In the genomic region with DNA sequence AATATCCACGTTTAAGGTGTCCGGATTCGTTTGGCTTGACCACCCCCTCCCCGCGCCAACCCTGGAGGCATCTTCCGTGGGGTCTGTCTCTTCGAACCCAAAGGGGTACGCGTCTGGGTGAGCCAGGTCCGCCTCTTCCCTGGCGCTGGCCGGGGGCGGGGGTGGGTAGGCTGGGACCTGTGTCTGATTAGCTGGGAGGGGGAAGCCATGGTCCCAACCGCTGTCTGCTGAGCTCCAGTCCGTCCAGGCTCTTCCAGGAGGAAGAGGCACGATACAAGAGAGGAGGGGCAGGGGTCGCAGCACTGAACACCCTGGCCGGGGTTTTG, we compare ENCODE assay signal across 10 cellular contexts. TPM values are rescaled to one million over a fixed set of nuclear protein-coding genes. Genes with fewer than 3 reads are reported as not detected.
DNase-seq lines count a peak whose midpoint lies in the region; ATAC-seq, FAIRE-seq and TF ChIP-seq lines count a peak whose summit lies in the region.
"Had no signal": no experiment of that assay in that cellular context is flagged by ENCODE, and none has a peak within 500 bp of the region (broad histone marks: within the 10 kb centered on the region; RNA-seq: fewer than 3 reads in every experiment).

Gene LVRN (plus strand): TSS at position 237 of the 326 bp plus-strand sequence. CDS start 143 bp downstream, outside the sequence.

- intact Hi-C loops in activated T-helper 2 cell treated with anti-CD3 and anti-CD28 coated beads, Interferon-gamma antibody, Interleukin-2, Interleukin-4, amounts not matched to agents 10 μg/mL and 5 μg/mL and 100 μg/mL, durations not matched to agents 14 hours and 24 hours and 36 hours (cut with micrococcal nuclease): loop anchor here (2.0 kb wide), 1 partner anchor 611 kb away; no protein-coding TSS in a partner anchor

- TF ChIP-seq CTCF in BJ (IDR thresholded peaks at IDR 0.05; ENCODE audit: insufficient read depth, low read depth, low read length) (no peak), gastroesophageal sphincter (IDR thresholded peaks at IDR 0.05) (no peak), progenitor cell of endocrine pancreas (IDR thresholded peaks at IDR 0.05; ENCODE audit: unreplicated experiment) (no peak), D721Med (IDR thresholded peaks at IDR 0.05; ENCODE audit: insufficient read depth, missing control alignments) (no peak)

- no peaks in the 10 kb centered on the region for H3K4me1 Mint-ChIP-seq in T-helper 17 cell
- no peaks in the 10 kb centered on the region for H3K4me1 Mint-ChIP-seq in progenitor cell of endocrine pancreas (ENCODE audit: low read depth)
- H3K4me1 Mint-ChIP-seq in activated T-helper 2 cell treated with anti-CD3 and anti-CD28 coated beads, Interferon-gamma antibody, Interleukin-2, Interleukin-4, amounts not matched to agents 10 μg/mL and 5 μg/mL and 100 μg/mL, durations not matched to agents 14 hours and 24 hours and 36 hours (ENCODE audit: low read depth): no peaks in the 10 kb centered on the region

- peaks cover 7% of the 10 kb centered on the region; the same call in 1 of the 2 replicates for H3K27me3 ChIP-seq in BJ (ENCODE audit: control insufficient read depth, insufficient read depth, low read length)
- H3K27me3 ChIP-seq in gastroesophageal sphincter: peaks cover 69% of the 10 kb centered on the region

- H3K4me3 Mint-ChIP-seq in T-helper 17 cell (peak within 1 kb of the TSS; percentile 28), progenitor cell of endocrine pancreas (ENCODE audit: low read depth) (peak within 1 kb of the TSS; percentile 47)
- no peak within 1 kb of the TSS for H3K4me3 Mint-ChIP-seq in activated T-helper 2 cell treated with anti-CD3 and anti-CD28 coated beads, Interferon-gamma antibody, Interleukin-2, Interleukin-4, amounts not matched to agents 10 μg/mL and 5 μg/mL and 100 μg/mL, durations not matched to agents 14 hours and 24 hours and 36 hours (ENCODE audit: low read depth)

- no peaks in the 10 kb centered on the region for H3K9me3 Mint-ChIP-seq in progenitor cell of endocrine pancreas (ENCODE audit: low read depth)
- H3K9me3 Mint-ChIP-seq in activated T-helper 2 cell treated with anti-CD3 and anti-CD28 coated beads, Interferon-gamma antibody, Interleukin-2, Interleukin-4, amounts not matched to agents 10 μg/mL and 5 μg/mL and 100 μg/mL, durations not matched to agents 14 hours and 24 hours and 36 hours: no peaks in the 10 kb centered on the region

- peaks cover 0 to 25% (median 11%) of the 10 kb centered on the region in 3 donors for H3K4me1 ChIP-seq in gastroesophageal sphincter

- DNase-seq in BJ (ENCODE audit: low read depth): no peak
- no peak for DNase-seq in T-helper 17 cell
- DNase-seq in progenitor cell of endocrine pancreas (ENCODE audit: low spot score, unreplicated experiment): no peak
- DNase-seq in activated T-helper 2 cell treated with anti-CD3 and anti-CD28 coated beads, Interferon-gamma antibody, Interleukin-2, Interleukin-4, amounts not matched to agents 10 μg/mL and 5 μg/mL and 100 μg/mL, durations not matched to agents 14 hours and 24 hours and 36 hours (ENCODE audit: low spot score): no peak
- no peak for DNase-seq in LoVo (ENCODE audit: low spot score)
- no peak for DNase-seq in AG08396 (ENCODE audit: low spot score)
- DNase-seq in D721Med (ENCODE audit: insufficient read length, low spot score): no peak
- DNase-seq: DND-41, NCI-H2107 had no signal

- H3K36me3 Mint-ChIP-seq in T-helper 17 cell (ENCODE audit: low read depth): peaks cover 2% of the 10 kb centered on the region
- H3K36me3 Mint-ChIP-seq in progenitor cell of endocrine pancreas (ENCODE audit: insufficient read depth): no peaks in the 10 kb centered on the region
- H3K36me3 Mint-ChIP-seq in activated T-helper 2 cell treated with anti-CD3 and anti-CD28 coated beads, Interferon-gamma antibody, Interleukin-2, Interleukin-4, amounts not matched to agents 10 μg/mL and 5 μg/mL and 100 μg/mL, durations not matched to agents 14 hours and 24 hours and 36 hours (ENCODE audit: low read depth): no peaks in the 10 kb centered on the region

- TF ChIP-seq EP300 in gastroesophageal sphincter (IDR thresholded peaks at IDR 0.05): no peak

- CTCF ChIA-PET in BJ (lab: Yijun Ruan, JAX): interaction anchor here (1.2 kb wide), 1 partner anchor 16 kb away, joined by 3 read pairs; no protein-coding TSS in a partner anchor

- H3K27me3 Mint-ChIP-seq in T-helper 17 cell (peaks cover 46% of the 10 kb centered on the region), progenitor cell of endocrine pancreas (peaks cover 48% of the 10 kb centered on the region)
- peaks cover 62% of the 10 kb centered on the region for H3K27me3 Mint-ChIP-seq in activated T-helper 2 cell treated with anti-CD3 and anti-CD28 coated beads, Interferon-gamma antibody, Interleukin-2, Interleukin-4, amounts not matched to agents 10 μg/mL and 5 μg/mL and 100 μg/mL, durations not matched to agents 14 hours and 24 hours and 36 hours (ENCODE audit: low read depth)

- POLR2A ChIA-PET in BJ (lab: Charles Lee): interaction anchor here (0.5 kb wide), 1 partner anchor 97 kb away, joined by 3 read pairs; no protein-coding TSS in a partner anchor

- H3K27ac Mint-ChIP-seq in T-helper 17 cell (no peak within 1 kb of the TSS), progenitor cell of endocrine pancreas (no peak within 1 kb of the TSS)
- no peak within 1 kb of the TSS for H3K27ac Mint-ChIP-seq in activated T-helper 2 cell treated with anti-CD3 and anti-CD28 coated beads, Interferon-gamma antibody, Interleukin-2, Interleukin-4, amounts not matched to agents 10 μg/mL and 5 μg/mL and 100 μg/mL, durations not matched to agents 14 hours and 24 hours and 36 hours

- ATAC-seq in T-helper 17 cell (no peak), gastroesophageal sphincter (peak; percentile 15)

- peak within 1 kb of the TSS in 3 of 4 donors; percentile 12 to 70 (median 38) for H3K27ac ChIP-seq in gastroesophageal sphincter

- H3K36me3 ChIP-seq in BJ (ENCODE audit: control insufficient read depth, insufficient read depth, low read length) (no peaks in the 10 kb centered on the region), gastroesophageal sphincter (no peaks in the 10 kb centered on the region)

- no CpG with 5 or more reads among the region's 18 CpGs for WGBS in gastroesophageal sphincter (ENCODE audit: low coverage in 1 of 2), 2 donors

- H3K9me3 ChIP-seq in T-helper 17 cell (ENCODE audit: control insufficient read depth, low read length, poor library complexity, severe bottlenecking) (no peaks in the 10 kb centered on the region), gastroesophageal sphincter (no peaks in the 10 kb centered on the region)

- FAIRE-seq in D721Med (lab: Jason Lieb, UNC): no peak

- H3K4me3 ChIP-seq in BJ (ENCODE audit: low read depth, low read length): peak within 1 kb of the TSS; percentile 21
- H3K4me3 ChIP-seq in gastroesophageal sphincter: peak within 1 kb of the TSS in 1 of 2 donors; percentile 43

- TF ChIP-seq POLR2A in gastroesophageal sphincter (IDR thresholded peaks at IDR 0.05): no peak

RNA-seq across cellular contexts. Expression of gene LVRN, which starts in this region (rescaled TPM):
- polyA plus RNA-seq in BJ (2011; rRNA removed): 0.05 and 0.21 TPM in 2 replicates
- polyA minus RNA-seq in BJ (2011; rRNA and poly(A)+ RNA removed): 0.09 and 0.36 TPM in 2 replicates
- total RNA-seq in T-helper 17 cell (not detected), gastroesophageal sphincter (1 to 10 TPM; 3.0 to 5.5 (median 4.4) TPM), progenitor cell of endocrine pancreas (0.24 and 0.64 TPM in 2 replicates)
- total RNA-seq in activated T-helper 2 cell treated with anti-CD3 and anti-CD28 coated beads, Interferon-gamma antibody, Interleukin-2, Interleukin-4, amounts not matched to agents 10 μg/mL and 5 μg/mL and 100 μg/mL, durations not matched to agents 14 hours and 24 hours and 36 hours: 0.07 TPM in 1 of 2 replicates, not detected in the other
